2 cellular contexts compared by ENCODE assay signal in genomic region chr20:5354871-5355270, GRCh38.
TF ChIP-seq lines count a peak whose summit lies in the region.

No MANE protein-coding gene starts in this region.

TF ChIP-seq in A549, 52 proteins besides CTCF, POLR2A, EP300 and RAD21:
- no peak for TF ChIP-seq CBX2 (IDR thresholded peaks at IDR 0.05; ENCODE audit: borderline replicate concordance, low read depth)
- TF ChIP-seq EHF (CRISPR knock-in tag; IDR thresholded peaks at IDR 0.05), result no peak
- TF ChIP-seq ATOH8 (CRISPR knock-in tag; IDR thresholded peaks at IDR 0.05; ENCODE audit: low read depth), result no peak
- TF ChIP-seq ZNF302 (CRISPR knock-in tag; IDR thresholded peaks at IDR 0.05), result no peak
- TF ChIP-seq MAZ (IDR thresholded peaks at IDR 0.05; ENCODE audit: borderline replicate concordance, low read depth, low read length), result no peak
- no peak for TF ChIP-seq PBX3 (IDR thresholded peaks at IDR 0.05)
- TF ChIP-seq RFX5 (IDR thresholded peaks at IDR 0.05), result no peak
- TF ChIP-seq RCOR1 (IDR thresholded peaks at IDR 0.05; ENCODE audit: low read depth, low read length), result no peak

TF ChIP-seq in endothelial cell of umbilical vein, 7 proteins besides CTCF, POLR2A, EP300 and RAD21:
- TF ChIP-seq GATA2 (IDR thresholded peaks at IDR 0.05; ENCODE audit: insufficient read depth, insufficient read length, low read depth, low read length) (no peak), FOS (IDR thresholded peaks at IDR 0.05; ENCODE audit: borderline replicate concordance, insufficient read depth, low read length) (no peak), JUN (IDR thresholded peaks at IDR 0.05; ENCODE audit: borderline replicate concordance, insufficient read depth, insufficient read length, low read depth) (no peak), EZH2 (IDR thresholded peaks at IDR 0.05; ENCODE audit: borderline replicate concordance, low read depth, low read length, severe bottlenecking) (no peak), POLR2AphosphoS5 (IDR thresholded peaks at IDR 0.05; ENCODE audit: insufficient read depth, low read depth, low read length) (no peak), MYC (IDR thresholded peaks at IDR 0.05; ENCODE audit: low read depth, low read length) (no peak), MAX (IDR thresholded peaks at IDR 0.05; ENCODE audit: insufficient read depth, insufficient read length) (no peak)
TF ChIP-seq in endothelial cell of umbilical vein: peak in this region for 0.
